21 cellular contexts compared by ENCODE assay signal in genomic region chr3:126125341-126125740, GRCh38. TPM values are rescaled to one million over a fixed set of nuclear protein-coding genes. Genes with fewer than 3 reads are reported as not detected.
A peak's percentile ranks its signal among the peaks of the same experiment; 100 is the strongest.
DNase-seq lines count a peak whose midpoint lies in the region; ATAC-seq and TF ChIP-seq lines count a peak whose summit lies in the region.
"Had no signal": no experiment of that assay in that cellular context is flagged by ENCODE, and none has a peak within 500 bp of the region (broad histone marks: within the 10 kb centered on the region; RNA-seq: fewer than 3 reads in every experiment).

No MANE protein-coding gene starts in this region.

- no peak for TF ChIP-seq CTCF in adrenal gland (IDR thresholded peaks at IDR 0.05)
- TF ChIP-seq CTCF in lower lobe of right lung (IDR thresholded peaks at IDR 0.05): no peak

- peak; percentile 25 for DNase-seq in activated CD8-positive, alpha-beta memory T cell treated with anti-CD3 and anti-CD28 coated beads, Interleukin-2, amount 50 U/mL, for 48 hours
- DNase-seq in activated CD8-positive, alpha-beta memory T cell treated with anti-CD3 and anti-CD28 coated beads, Interleukin-2, amount 10 ng/mL, durations not matched to agents 7 days and 5 days: no peak
- DNase-seq in adrenal gland (peak in 6 of 7 donors; percentile 0 to 29 (median 4)), lower lobe of right lung (peak; percentile 18), HPDE6-E6E7 (ENCODE audit: extremely low spot score) (no peak), NCI-H1092 (lab: John Stamatoyannopoulos, UW) (no peak), SHP77 (lab: John Stamatoyannopoulos, UW) (no peak)
- DNase-seq in stimulated activated effector memory CD8-positive, alpha-beta T cell treated with anti-CD3 and anti-CD28 coated beads, Interleukin-12 subunit alpha, Interleukin-12 subunit beta, amount 100 ng/mL, for 72 hours (ENCODE audit: low spot score in 2 of 2): no peak
- DNase-seq: activated gamma-delta T cell treated with Interleukin-2 at 50 U/mL for 16 hours, anterior cingulate cortex, GF-D8, GM23248, immature natural killer cell, Kasumi-1, NCI-H1092 treated with DMSO at 0.1 percent for 48 hours, NCI-H510A had no signal

- no peaks in the 10 kb centered on the region for H3K36me3 Mint-ChIP-seq in activated CD8-positive, alpha-beta memory T cell treated with anti-CD3 and anti-CD28 coated beads, Interleukin-2, amount 10 ng/mL, durations not matched to agents 7 days and 5 days
- H3K36me3 Mint-ChIP-seq in stimulated activated effector memory CD8-positive, alpha-beta T cell treated with anti-CD3 and anti-CD28 coated beads, Interleukin-12 subunit alpha, Interleukin-12 subunit beta, amount 100 ng/mL, for 72 hours: no peaks in the 10 kb centered on the region
- H3K36me3 Mint-ChIP-seq: CD14-positive monocyte; immature natural killer cell; naive thymus-derived CD8-positive, alpha-beta T cell had no signal

- no peak for ATAC-seq in activated CD8-positive, alpha-beta memory T cell treated with anti-CD3 and anti-CD28 coated beads, Interleukin-2, amount 10 ng/mL, durations not matched to agents 7 days and 5 days
- no peak for ATAC-seq in lower lobe of right lung
- ATAC-seq in stimulated activated effector memory CD8-positive, alpha-beta T cell treated with anti-CD3 and anti-CD28 coated beads, Interleukin-12 subunit alpha, Interleukin-12 subunit beta, amount 100 ng/mL, for 72 hours: peak; percentile 3
- ATAC-seq: naive thymus-derived CD8-positive, alpha-beta T cell had no signal

- 86 to 89% methylated on average over 5 of the region's 5 CpGs; no CpG with 5 or more reads in 2 of the 4 donors for WGBS in adrenal gland, 4 donors

- peaks cover 8% of the 10 kb centered on the region for H3K27me3 Mint-ChIP-seq in activated CD8-positive, alpha-beta memory T cell treated with anti-CD3 and anti-CD28 coated beads, Interleukin-2, amount 10 ng/mL, durations not matched to agents 7 days and 5 days

- H3K36me3 ChIP-seq in adrenal gland (replicated peaks in 1 of 2): no peaks in the 10 kb centered on the region
- H3K36me3 ChIP-seq in lower lobe of right lung: no peaks in the 10 kb centered on the region
- H3K36me3 ChIP-seq: prostate gland had no signal

- H3K4me3 ChIP-seq in adrenal gland: no peak overlapping the region
- no peak overlapping the region for H3K4me3 ChIP-seq in lower lobe of right lung
- H3K4me3 ChIP-seq: GM23248, prostate gland had no signal

- intact Hi-C loops in adrenal gland (cut with DNase I): no loop called here
- intact Hi-C loops in lower lobe of right lung (cut with DNase I): no loop called here

- no peak overlapping the region for H3K27ac Mint-ChIP-seq in activated CD8-positive, alpha-beta memory T cell treated with anti-CD3 and anti-CD28 coated beads, Interleukin-2, amount 10 ng/mL, durations not matched to agents 7 days and 5 days
- no peak overlapping the region for H3K27ac Mint-ChIP-seq in stimulated activated effector memory CD8-positive, alpha-beta T cell treated with anti-CD3 and anti-CD28 coated beads, Interleukin-12 subunit alpha, Interleukin-12 subunit beta, amount 100 ng/mL, for 72 hours
- H3K27ac Mint-ChIP-seq: CD14-positive monocyte; immature natural killer cell; naive thymus-derived CD8-positive, alpha-beta T cell had no signal

- no peaks in the 10 kb centered on the region for H3K4me1 Mint-ChIP-seq in activated CD8-positive, alpha-beta memory T cell treated with anti-CD3 and anti-CD28 coated beads, Interleukin-2, amount 10 ng/mL, durations not matched to agents 7 days and 5 days
- no peaks in the 10 kb centered on the region for H3K4me1 Mint-ChIP-seq in stimulated activated effector memory CD8-positive, alpha-beta T cell treated with anti-CD3 and anti-CD28 coated beads, Interleukin-12 subunit alpha, Interleukin-12 subunit beta, amount 100 ng/mL, for 72 hours
- H3K4me1 Mint-ChIP-seq: immature natural killer cell; naive thymus-derived CD8-positive, alpha-beta T cell had no signal

- no peaks in the 10 kb centered on the region for H3K9me3 ChIP-seq in adrenal gland (replicated peaks in 1 of 3)
- H3K9me3 ChIP-seq in lower lobe of right lung: no peaks in the 10 kb centered on the region
- H3K9me3 ChIP-seq: prostate gland had no signal

- no peak for TF ChIP-seq POLR2A in adrenal gland (IDR thresholded peaks at IDR 0.05)

- H3K27ac ChIP-seq in adrenal gland: no peak overlapping the region
- H3K27ac ChIP-seq in lower lobe of right lung: no peak overlapping the region
- H3K27ac ChIP-seq: GM23248, prostate gland, VCaP had no signal

- CTCF ChIA-PET in activated CD8-positive, alpha-beta memory T cell treated with anti-CD3 and anti-CD28 coated beads, Interleukin-2, amount 10 ng/mL, durations not matched to agents 7 days and 5 days (lab: Charles Lee): no interaction called here

- no peaks in the 10 kb centered on the region for H3K9me3 Mint-ChIP-seq in activated CD8-positive, alpha-beta memory T cell treated with anti-CD3 and anti-CD28 coated beads, Interleukin-2, amount 10 ng/mL, durations not matched to agents 7 days and 5 days (ENCODE audit: low read depth)
- H3K9me3 Mint-ChIP-seq in stimulated activated effector memory CD8-positive, alpha-beta T cell treated with anti-CD3 and anti-CD28 coated beads, Interleukin-12 subunit alpha, Interleukin-12 subunit beta, amount 100 ng/mL, for 72 hours: no peaks in the 10 kb centered on the region
- H3K9me3 Mint-ChIP-seq: immature natural killer cell; naive thymus-derived CD8-positive, alpha-beta T cell had no signal

- H3K4me3 Mint-ChIP-seq in activated CD8-positive, alpha-beta memory T cell treated with anti-CD3 and anti-CD28 coated beads, Interleukin-2, amount 10 ng/mL, durations not matched to agents 7 days and 5 days: no peak overlapping the region
- no peak overlapping the region for H3K4me3 Mint-ChIP-seq in stimulated activated effector memory CD8-positive, alpha-beta T cell treated with anti-CD3 and anti-CD28 coated beads, Interleukin-12 subunit alpha, Interleukin-12 subunit beta, amount 100 ng/mL, for 72 hours
- H3K4me3 Mint-ChIP-seq: CD14-positive monocyte; immature natural killer cell; naive thymus-derived CD8-positive, alpha-beta T cell had no signal

- no peaks in the 10 kb centered on the region for H3K27me3 ChIP-seq in adrenal gland
- H3K27me3 ChIP-seq in lower lobe of right lung (ENCODE audit: low read depth): no peaks in the 10 kb centered on the region

- H3K4me1 ChIP-seq in adrenal gland (replicated peaks in 1 of 2) (peaks cover 0 to 11% of the 10 kb centered on the region in 2 donors), lower lobe of right lung (peaks cover 9% of the 10 kb centered on the region)
- H3K4me1 ChIP-seq: prostate gland had no signal

RNA-seq across cellular contexts. Expression of gene SLC41A3, which starts 41.4 kb away (rescaled TPM):
- total RNA-seq in activated CD8-positive, alpha-beta memory T cell treated with anti-CD3 and anti-CD28 coated beads, Interleukin-2, amount 10 ng/mL, durations not matched to agents 7 days and 5 days: 10 to 100 TPM; 22.5 to 23.8 TPM
- total RNA-seq in adrenal gland: 100 to 1,000 TPM in 3 of 8 donors, 10 to 100 TPM in 5; 61.0 to 140 (median 97.1) TPM
- polyA plus RNA-seq in adrenal gland: 10 to 100 TPM; 40.8 to 51.3 (median 48.9) TPM
- total RNA-seq in lower lobe of right lung: 36.2 TPM

RNA-seq across cellular contexts. Expression of gene ALDH1L1, which starts 55.0 kb away (rescaled TPM):
- not detected for total RNA-seq in activated CD8-positive, alpha-beta memory T cell treated with anti-CD3 and anti-CD28 coated beads, Interleukin-2, amount 10 ng/mL, durations not matched to agents 7 days and 5 days
- 100 to 1,000 TPM in 3 of 8 donors, 10 to 100 TPM in 5; 20.1 to 136 (median 82.3) TPM for total RNA-seq in adrenal gland
- 10 to 100 TPM; 19.3 to 34.0 (median 22.0) TPM for polyA plus RNA-seq in adrenal gland
- 2.8 TPM for total RNA-seq in lower lobe of right lung
- total RNA-seq: activated CD8-positive, alpha-beta memory T cell treated with anti-CD3 and anti-CD28 coated beads for 36 hours; GM23248; naive thymus-derived CD8-positive, alpha-beta T cell had no signal
- polyA plus RNA-seq: CD14-positive monocyte; GM23248; immature natural killer cell; naive thymus-derived CD8-positive, alpha-beta T cell had no signal

Comparison
In these comparisons a context has a peak if more than half of its experiments do, and no peak if none do; other contexts are left out.
1. DNase-seq: peak in activated CD8-positive, alpha-beta memory T cell treated with anti-CD3 and anti-CD28 coated beads, Interleukin-2, amount 50 U/mL, for 48 hours (single experiment), adrenal gland (6 of 7) and lower lobe of right lung (single experiment); none in activated CD8-positive, alpha-beta memory T cell treated with anti-CD3 and anti-CD28 coated beads, Interleukin-2, amount 10 ng/mL, durations not matched to agents 7 days and 5 days (single experiment), stimulated activated effector memory CD8-positive, alpha-beta T cell treated with anti-CD3 and anti-CD28 coated beads, Interleukin-12 subunit alpha, Interleukin-12 subunit beta, amount 100 ng/mL, for 72 hours (0 of 2), HPDE6-E6E7 (single experiment), NCI-H1092 (single experiment) and SHP77 (0 of 2).